ENCODE assay signal across 20 cellular contexts in genomic region chr2:36497570-36498163, GRCh38.
DNase-seq lines count a peak whose midpoint lies in the region; ATAC-seq and TF ChIP-seq lines count a peak whose summit lies in the region.
"Had no signal": no experiment of that assay in that cellular context is flagged by ENCODE, and none has a peak within 500 bp of the region (broad histone marks: within the 10 kb centered on the region; RNA-seq: fewer than 3 reads in every experiment).

No MANE protein-coding gene starts in this region.

- intact Hi-C loops in heart left ventricle (cut with DNase I) (no loop called here), left ventricle myocardium inferior (cut with micrococcal nuclease) (no loop called here), colonic mucosa (cut with DNase I) (no loop called here)

- no peak for TF ChIP-seq CTCF in heart left ventricle (IDR thresholded peaks at IDR 0.05)
- no peak for TF ChIP-seq CTCF in left ventricle myocardium inferior (IDR thresholded peaks at IDR 0.05; ENCODE audit: borderline replicate concordance)
- no peak for TF ChIP-seq CTCF in coronary artery (IDR thresholded peaks at IDR 0.05)
- TF ChIP-seq CTCF in osteoblast (IDR thresholded peaks at IDR 0.05; ENCODE audit: extremely low read depth, low read depth, low read length): no peak
- no peak for TF ChIP-seq CTCF in colonic mucosa (IDR thresholded peaks at IDR 0.05)

- H3K4me3 ChIP-seq in heart left ventricle (no peak overlapping the region), left ventricle myocardium inferior (no peak overlapping the region), coronary artery (no peak overlapping the region), osteoblast (ENCODE audit: insufficient read depth, low read length) (no peak overlapping the region), colonic mucosa (no peak overlapping the region)
- H3K4me3 ChIP-seq: K562 had no signal

- no peak overlapping the region for H3K4me2 ChIP-seq in osteoblast (ENCODE audit: insufficient read depth, low read length)

- no peak overlapping the region for H3K9ac ChIP-seq in colonic mucosa (ENCODE audit: low read depth in 2 of 2, low read length in 2 of 2)

- DNase-seq in heart left ventricle (no peak), left ventricle myocardium inferior (no peak), coronary artery (ENCODE audit: low spot score) (no peak), osteoblast (ENCODE audit: insufficient read length, low spot score, missing footprints) (no peak), SIG-M5 (lab: John Stamatoyannopoulos, UW) (no peak), NCI-H446 treated with DMSO at 0.1 percent for 48 hours (lab: John Stamatoyannopoulos, UW) (no peak), colonic mucosa (no peak)
- DNase-seq: 8988T; BE2C; CD4-positive, CD25-positive, alpha-beta regulatory T cell; COR-L47; GF-D8; NCI-H1105 treated with DMSO at 0.1 percent for 48 hours; NCI-H1694 treated with DMSO at 0.1 percent for 48 hours; NCI-H2107; NCI-H510A treated with DMSO at 0.1 percent for 48 hours; NCI-H774; SHP77 had no signal

- H3K36me3 ChIP-seq in heart left ventricle (peaks cover 0 to 43% (median 18%) of the 10 kb centered on the region in 9 donors), left ventricle myocardium inferior (peaks cover 29% of the 10 kb centered on the region), osteoblast (ENCODE audit: insufficient read depth, low read length) (peaks cover 89% of the 10 kb centered on the region), colonic mucosa (no peaks in the 10 kb centered on the region)
- H3K36me3 ChIP-seq: BE2C had no signal

- H3K27ac ChIP-seq in heart left ventricle: no peak overlapping the region
- no peak overlapping the region for H3K27ac ChIP-seq in left ventricle myocardium inferior (replicated peaks)
- H3K27ac ChIP-seq in coronary artery: peak overlapping the region; percentile 47 to 50
- peak overlapping the region; percentile 66 for H3K27ac ChIP-seq in osteoblast (ENCODE audit: low read depth, low read length)
- no peak overlapping the region for H3K27ac ChIP-seq in colonic mucosa

- H3K27me3 ChIP-seq in heart left ventricle (no peaks in the 10 kb centered on the region), left ventricle myocardium inferior (ENCODE audit: low read depth) (no peaks in the 10 kb centered on the region), osteoblast (ENCODE audit: insufficient read depth, low read length) (no peaks in the 10 kb centered on the region), colonic mucosa (no peaks in the 10 kb centered on the region)

- peaks cover 50% of the 10 kb centered on the region for H3K79me2 ChIP-seq in osteoblast (ENCODE audit: insufficient read depth, low read length)

- H2AFZ ChIP-seq in osteoblast (ENCODE audit: low read length): no peak overlapping the region

- ATAC-seq in heart left ventricle (peak in 3 of 4 donors; percentile 71 to 83 (median 80)), GM19351 (IDR thresholded peaks at IDR 0.05; ENCODE audit: unreplicated experiment) (no peak)
- ATAC-seq: K562 had no signal

- peaks cover 0 to 17% (median 3%) of the 10 kb centered on the region in 12 donors for H3K4me1 ChIP-seq in heart left ventricle
- H3K4me1 ChIP-seq in left ventricle myocardium inferior: peaks cover 7% of the 10 kb centered on the region
- peaks cover 24% of the 10 kb centered on the region for H3K4me1 ChIP-seq in osteoblast (ENCODE audit: insufficient read depth, low read length)
- H3K4me1 ChIP-seq in colonic mucosa: no peaks in the 10 kb centered on the region
- H3K4me1 ChIP-seq: BE2C had no signal

- no peaks in the 10 kb centered on the region for H3K9me3 ChIP-seq in heart left ventricle
- H3K9me3 ChIP-seq in left ventricle myocardium inferior (replicated peaks): no peaks in the 10 kb centered on the region
- no peaks in the 10 kb centered on the region for H3K9me3 ChIP-seq in osteoblast (ENCODE audit: low read depth, low read length)
- no peaks in the 10 kb centered on the region for H3K9me3 ChIP-seq in colonic mucosa
- H3K9me3 ChIP-seq: BE2C had no signal

- TF ChIP-seq POLR2A in heart left ventricle (IDR thresholded peaks at IDR 0.05): no peak

- H4K20me1 ChIP-seq in osteoblast (ENCODE audit: insufficient read depth, low read length): no peaks in the 10 kb centered on the region

- 83 to 91% (median 86%) methylated on average over 3 of the region's 3 CpGs for WGBS in heart left ventricle, 4 donors

Comparison
In these comparisons a context has a peak if more than half of its experiments do, and no peak if none do; other contexts are left out.
1. H3K27ac ChIP-seq: peak in coronary artery (2 of 2) and osteoblast (single experiment); none in heart left ventricle (0 of 12), left ventricle myocardium inferior (single experiment) and colonic mucosa (single experiment).